ENCODE assay signal across 1 cellular context in genomic region chr13:108218044-108218974, GRCh38.
A peak's percentile ranks its signal among the peaks of the same experiment; 100 is the strongest.
TF ChIP-seq lines count a peak whose summit lies in the region.

ABHD13 (plus strand) TSS chr13:108218392; CDS start chr13:108229219, 10,827 bp downstream.

TF ChIP-seq in K562, 482 proteins besides CTCF, POLR2A, EP300 and RAD21 (continued from another document and continues in another):
- TF ChIP-seq BCLAF1 (IDR thresholded peaks at IDR 0.05; ENCODE audit: borderline replicate concordance in 1 of 2, control insufficient read depth in 1 of 2, low read depth in 2 of 2, low read length in 1 of 2) (peak in 1 of 2 experiments; percentile 87; a peak in 1 of 4 replicates), GABPB1 (CRISPR knock-in tag; IDR thresholded peaks at IDR 0.05) (peak; percentile 96), ZNF253 (CRISPR knock-in tag; conservative IDR thresholded peaks at IDR 0.05) (no peak), RCOR1 (IDR thresholded peaks at IDR 0.05; ENCODE audit: borderline replicate concordance in 1 of 2, low read depth in 2 of 2, low read length in 2 of 2) (peak in 1 of 2 experiments; percentile 24; a peak in 1 of 4 replicates), TFAP4 (CRISPR knock-in tag; IDR thresholded peaks at IDR 0.05; ENCODE audit: borderline replicate concordance) (peak; percentile 68), MGA (IDR thresholded peaks at IDR 0.05) (peak; percentile 24; the same call in 1 of the 2 replicates), ATF7 (IDR thresholded peaks at IDR 0.05) (peak; percentile 40; the same call in 1 of the 2 replicates), USF1 (CRISPR knock-in tag; IDR thresholded peaks at IDR 0.05) (no peak), ZNF354B (CRISPR knock-in tag; IDR thresholded peaks at IDR 0.05) (no peak), ZNF655 (CRISPR knock-in tag; IDR thresholded peaks at IDR 0.05) (no peak), NFIC (IDR thresholded peaks at IDR 0.05) (peak; percentile 69), TFE3 (CRISPR knock-in tag; IDR thresholded peaks at IDR 0.05) (no peak), ZNF318 (IDR thresholded peaks at IDR 0.05; ENCODE audit: borderline replicate concordance in 1 of 2, low read depth in 1 of 2) (no peak), JUND (IDR thresholded peaks at IDR 0.05; ENCODE audit: borderline replicate concordance, low read depth, low read length) (no peak), JUND (tag; IDR thresholded peaks at IDR 0.05; ENCODE audit: borderline replicate concordance, low read depth, low read length) (peak; percentile 19; the same call in 1 of the 3 replicates), ZBTB9 (CRISPR knock-in tag; IDR thresholded peaks at IDR 0.05) (no peak)
